In genomic region chr1:12315126-12315525, GRCh38 we compare ENCODE assay signal across 16 cellular contexts.
A peak's percentile ranks its signal among the peaks of the same experiment; 100 is the strongest.
DNase-seq lines count a peak whose midpoint lies in the region; ATAC-seq and TF ChIP-seq lines count a peak whose summit lies in the region.
"Had no signal": no experiment of that assay in that cellular context is flagged by ENCODE, and none has a peak within 500 bp of the region (broad histone marks: within the 10 kb centered on the region; RNA-seq: fewer than 3 reads in every experiment).

No MANE protein-coding gene starts in this region.

- H3K4me2 ChIP-seq in PC-9: no peak overlapping the region

- H3K4me1 Mint-ChIP-seq in progenitor cell of endocrine pancreas (ENCODE audit: low read depth): peaks cover 32% of the 10 kb centered on the region

- peaks cover 22% of the 10 kb centered on the region for H3K4me1 ChIP-seq in vagina
- peaks cover 10% of the 10 kb centered on the region for H3K4me1 ChIP-seq in PC-9 (replicated peaks; ENCODE audit: insufficient read depth)

- POLR2A ChIA-PET in PC-9 (lab: Charles Lee; ENCODE audit: unreplicated experiment): no interaction called here

- no peaks in the 10 kb centered on the region for H3K27me3 Mint-ChIP-seq in progenitor cell of endocrine pancreas

- peak overlapping the region; percentile 62 for H3K27ac ChIP-seq in vagina
- no peak overlapping the region for H3K27ac ChIP-seq in PC-9
- H3K27ac ChIP-seq: 22Rv1, prostate gland had no signal

- no peaks in the 10 kb centered on the region for H3K27me3 ChIP-seq in vagina
- no peaks in the 10 kb centered on the region for H3K27me3 ChIP-seq in PC-9 (ENCODE audit: insufficient read depth, low read depth)

- CTCF ChIA-PET in PC-9 (lab: Charles Lee): no interaction called here

- H4K20me1 ChIP-seq in PC-9 (ENCODE audit: insufficient read depth): no peaks in the 10 kb centered on the region

- H3K36me3 ChIP-seq in vagina (peaks cover 0 to 59% of the 10 kb centered on the region in 2 donors), PC-9 (ENCODE audit: low read depth) (no peaks in the 10 kb centered on the region; the same call in 1 of the 2 replicates)

- no peak overlapping the region for H3K4me3 Mint-ChIP-seq in progenitor cell of endocrine pancreas (ENCODE audit: low read depth)

- no peak overlapping the region for H2AFZ ChIP-seq in PC-9

- no peak for TF ChIP-seq POLR2A in vagina (IDR thresholded peaks at IDR 0.05)

- no peaks in the 10 kb centered on the region for H3F3A ChIP-seq in PC-9 (ENCODE audit: insufficient read depth, low read depth)

- no peaks in the 10 kb centered on the region for H3K9me3 Mint-ChIP-seq in progenitor cell of endocrine pancreas (ENCODE audit: low read depth)

- peaks cover 30% of the 10 kb centered on the region for H3K36me3 Mint-ChIP-seq in progenitor cell of endocrine pancreas (ENCODE audit: insufficient read depth)

- no peak for ATAC-seq in activated CD4-positive, CD25-positive, alpha-beta regulatory T cell treated with anti-CD3 and anti-CD28 coated beads, Interleukin-2, amount 50 U/mL, for 24 hours

- no TSS peak for BruUV-seq in PC-9 (replicated peaks; lab: Mats Ljungman, UMichigan)

- H3K4me3 ChIP-seq in vagina: no peak overlapping the region
- H3K4me3 ChIP-seq in PC-9: no peak overlapping the region
- H3K4me3 ChIP-seq: prostate gland had no signal

- intact Hi-C loops in vagina (cut with DNase I): loop anchor here (10.0 kb wide), 4 partner anchors 130 to 340 kb away; partner anchors contain the start of gene DHRS3
- intact Hi-C loops in PC-9 (cut with micrococcal nuclease; ENCODE audit: unreplicated experiment): loop anchor here (2.0 kb wide), 1 partner anchor 164 kb away; no protein-coding TSS in a partner anchor

- TF ChIP-seq CTCF in progenitor cell of endocrine pancreas (IDR thresholded peaks at IDR 0.05; ENCODE audit: unreplicated experiment) (no peak), vagina (IDR thresholded peaks at IDR 0.05) (no peak), PC-9 (conservative IDR thresholded peaks at IDR 0.05) (no peak)

- H3K9me2 ChIP-seq in PC-9 (ENCODE audit: insufficient read depth): no peaks in the 10 kb centered on the region

- DNase-seq in NCI-H2171 treated with DMSO at 0.1 percent for 48 hours (lab: John Stamatoyannopoulos, UW): peak; percentile 18
- no peak for DNase-seq in NCI-H2171 (lab: John Stamatoyannopoulos, UW)
- DNase-seq in fibroblast of peridontal ligament (ENCODE audit: extremely low read depth): peak; percentile 83
- no peak for DNase-seq in progenitor cell of endocrine pancreas (ENCODE audit: low spot score, unreplicated experiment)
- DNase-seq in vagina (ENCODE audit: extremely low spot score in 2 of 2): no peak
- DNase-seq in PC-9: no peak
- no peak for DNase-seq in NCI-H510A (lab: John Stamatoyannopoulos, UW)
- DNase-seq: Caco-2, left colon, midbrain, NCI-H146, NCI-H345, T1000 had no signal

- H3K27ac Mint-ChIP-seq in progenitor cell of endocrine pancreas: peak overlapping the region; percentile 8

- no peaks in the 10 kb centered on the region for H3K79me2 ChIP-seq in PC-9 (ENCODE audit: low read depth)

- H3K9me3 ChIP-seq in vagina (no peaks in the 10 kb centered on the region), PC-9 (ENCODE audit: insufficient read depth, low read depth) (no peaks in the 10 kb centered on the region)
- H3K9me3 ChIP-seq: Caco-2, prostate gland had no signal

Comparison
In these comparisons a context has a peak if more than half of its experiments do, and no peak if none do; other contexts are left out.
1. DNase-seq: peak in NCI-H2171 treated with DMSO at 0.1 percent for 48 hours (single experiment) and fibroblast of peridontal ligament (single experiment); none in NCI-H2171 (single experiment), progenitor cell of endocrine pancreas (single experiment), vagina (0 of 2), PC-9 (0 of 2) and NCI-H510A (single experiment).